In genomic region chr12:131872154-131873046, GRCh38 we compare ENCODE assay signal across 12 cellular contexts. TPM values are rescaled to one million over a fixed set of nuclear protein-coding genes. Genes with fewer than 3 reads are reported as not detected.
DNase-seq lines count a peak whose midpoint lies in the region; ATAC-seq and TF ChIP-seq lines count a peak whose summit lies in the region.
"Had no signal": no experiment of that assay in that cellular context is flagged by ENCODE, and none has a peak within 500 bp of the region (broad histone marks: within the 10 kb centered on the region; RNA-seq: fewer than 3 reads in every experiment).

No MANE protein-coding gene starts in this region.

- no peak for TF ChIP-seq CTCF in left lung (IDR thresholded peaks at IDR 0.05)

- H3K4me1 ChIP-seq in left lung, result peaks cover 0 to 27% of the 10 kb centered on the region in 2 donors
- H3K4me1 ChIP-seq: pancreas had no signal

- no peak overlapping the region for H3K4me3 ChIP-seq in left lung
- H3K4me3 ChIP-seq: heart right ventricle, pancreas had no signal

- DNase-seq in CD1c-positive myeloid dendritic cell (ENCODE audit: extremely low spot score) (peak; percentile 27), HT1080 (ENCODE audit: low read depth) (peak; percentile 87), astrocyte of the hippocampus (ENCODE audit: low read depth, low spot score) (peak; percentile 71), left lung (peak in 1 of 2 donors; percentile 60), KBM-7 (no peak), NK-92 (lab: John Stamatoyannopoulos, UW; ENCODE audit: unreplicated experiment) (no peak), posterior vena cava (ENCODE audit: low spot score) (no peak)
- DNase-seq: activated CD4-positive, alpha-beta T cell treated with anti-CD3 and anti-CD28 coated beads for 36 hours; aorta; heart right ventricle; pancreas had no signal

- no peaks in the 10 kb centered on the region for H3K27me3 ChIP-seq in left lung
- H3K27me3 ChIP-seq: heart right ventricle, pancreas had no signal

- in situ Hi-C loops in KBM-7 (cut with MboI; ENCODE audit: low pct_unique_long_range_greater_than_20kb, low sequenced_read_pairs), result no loop called here

- H3K9me3 ChIP-seq in left lung, result no peaks in the 10 kb centered on the region
- H3K9me3 ChIP-seq: pancreas had no signal

- ATAC-seq in left lung (peak; percentile 90), HG02870 (IDR thresholded peaks at IDR 0.05; ENCODE audit: unreplicated experiment) (no peak)
- ATAC-seq: activated CD4-positive, alpha-beta T cell treated with anti-CD3 and anti-CD28 coated beads for 36 hours had no signal

- intact Hi-C loops in left lung (cut with DNase I), result no loop called here
- intact Hi-C loops in posterior vena cava (cut with DNase I), result no loop called here

- H3K27ac ChIP-seq in left lung, result peak overlapping the region in 1 of 2 donors; percentile 72
- H3K27ac ChIP-seq: pancreas had no signal

- no peaks in the 10 kb centered on the region for H3K36me3 ChIP-seq in left lung
- H3K36me3 ChIP-seq: heart right ventricle, pancreas had no signal

RNA-seq across cellular contexts. Expression of gene ULK1, which starts 22.0 kb away (rescaled TPM):
- total RNA-seq in HT1080 (2014; rRNA removed; shearing (Covaris generic)), result 1.8 and 4.6 TPM in 2 replicates
- polyA plus RNA-seq in HT1080 (2015; cell fraction: cytosol; rRNA removed), result 14.6 and 15.4 TPM in 2 replicates
- polyA plus RNA-seq in HT1080 (2015; cell fraction: nucleus; rRNA removed), result 45.8 and 46.8 TPM in 2 replicates
- 10 to 100 TPM; 21.6 to 30.0 TPM for total RNA-seq in left lung
- 10 to 100 TPM; 23.0 to 23.8 TPM for total RNA-seq in posterior vena cava

RNA-seq across cellular contexts. Expression of gene MMP17, which starts 44.2 kb away (rescaled TPM):
- total RNA-seq in HT1080 (2014; rRNA removed; shearing (Covaris generic)), result 15.6 and 32.3 TPM in 2 replicates
- 13.0 and 24.2 TPM in 2 replicates for polyA plus RNA-seq in HT1080 (2015; cell fraction: cytosol; rRNA removed)
- polyA plus RNA-seq in HT1080 (2015; cell fraction: nucleus; rRNA removed), result 19.6 and 25.8 TPM in 2 replicates
- total RNA-seq in left lung (1 to 10 TPM; 2.7 to 5.2 TPM), posterior vena cava (1 to 10 TPM; 4.3 to 5.8 TPM)
- total RNA-seq: activated CD4-positive, alpha-beta T cell treated with anti-CD3 and anti-CD28 coated beads for 36 hours had no signal

RNA-seq across cellular contexts. Expression of gene PUS1, which starts 56.7 kb away (rescaled TPM):
- total RNA-seq in HT1080 (2014; rRNA removed; shearing (Covaris generic)), result 30.5 and 42.1 TPM in 2 replicates
- polyA plus RNA-seq in HT1080 (2015; cell fraction: cytosol; rRNA removed), result 39.8 and 49.5 TPM in 2 replicates
- polyA plus RNA-seq in HT1080 (2015; cell fraction: nucleus; rRNA removed), result 62.0 and 69.5 TPM in 2 replicates
- total RNA-seq in left lung (10 to 100 TPM; 16.3 to 30.1 TPM), posterior vena cava (10 to 100 TPM; 12.5 to 16.1 TPM)

Comparison
In these comparisons a context has a peak if more than half of its experiments do, and no peak if none do; other contexts are left out.
1. DNase-seq: peak in CD1c-positive myeloid dendritic cell (single experiment), HT1080 (single experiment) and astrocyte of the hippocampus (single experiment); none in KBM-7 (single experiment), NK-92 (single experiment) and posterior vena cava (single experiment).